Comparison of ENCODE assay signal across 17 cellular contexts in genomic region chr19:46927106-46927505, GRCh38.
A peak's percentile ranks its signal among the peaks of the same experiment; 100 is the strongest.
DNase-seq lines count a peak whose midpoint lies in the region; ATAC-seq and TF ChIP-seq lines count a peak whose summit lies in the region.
"Had no signal": no experiment of that assay in that cellular context is flagged by ENCODE, and none has a peak within 500 bp of the region (broad histone marks: within the 10 kb centered on the region; RNA-seq: fewer than 3 reads in every experiment).

No MANE protein-coding gene starts in this region.

- H3K27ac ChIP-seq in right cardiac atrium (ENCODE audit: low read length) (peak overlapping the region; percentile 48), right atrium auricular region (peak overlapping the region in 1 of 2 donors; percentile 87), breast epithelium (peak overlapping the region; percentile 76 to 86), mesodermal cell (ENCODE audit: low read depth, low read length, severe bottlenecking) (peak overlapping the region; percentile 67), vagina (peak overlapping the region; percentile 31)
- H3K27ac ChIP-seq: brain microvascular endothelial cell, GM23248 had no signal

- peaks cover 27% of the 10 kb centered on the region for H3K4me1 ChIP-seq in right cardiac atrium (ENCODE audit: control insufficient read depth, insufficient read depth, low read length)
- H3K4me1 ChIP-seq in right atrium auricular region = peaks cover 0 to 70% of the 10 kb centered on the region in 2 donors
- H3K4me1 ChIP-seq in breast epithelium = peaks cover 4 to 29% of the 10 kb centered on the region in 2 donors
- peaks cover 47% of the 10 kb centered on the region for H3K4me1 ChIP-seq in mesodermal cell (ENCODE audit: control insufficient read depth, insufficient read depth, low read length, poor library complexity, severe bottlenecking)
- peaks cover 64% of the 10 kb centered on the region for H3K4me1 ChIP-seq in vagina
- peaks cover 34% of the 10 kb centered on the region for H3K4me1 ChIP-seq in mucosa of descending colon (ENCODE audit: low read depth)

- intact Hi-C loops in right cardiac atrium (cut with DNase I) = loop anchor here in 2 of 4 donors (10.0 kb wide), 2 partner anchors 58 to 62 kb away; partner anchors contain the start of gene ARHGAP35 (in 1 of the 2)
- intact Hi-C loops in breast epithelium (cut with DNase I; ENCODE audit: low total_unique reads) = no loop called here
- intact Hi-C loops in vagina (cut with DNase I) = loop anchor here (10.0 kb wide), 1 partner anchor 48 kb away; no protein-coding TSS in a partner anchor
- intact Hi-C loops in mucosa of descending colon (cut with DNase I, micrococcal nuclease) = no loop called here

- 57% methylated on average over 6 of the region's 6 CpGs for WGBS in right cardiac atrium
- 96% methylated on average over 6 of the region's 6 CpGs for WGBS in mesodermal cell (ENCODE audit: insufficient coverage in 2 of 2), 2 experiments

- H3K4me3 ChIP-seq in right cardiac atrium (ENCODE audit: low read length) (no peak overlapping the region), right atrium auricular region (no peak overlapping the region), breast epithelium (no peak overlapping the region), mesodermal cell (ENCODE audit: extremely low read depth, insufficient read depth, low read length, poor library complexity, severe bottlenecking) (no peak overlapping the region), vagina (no peak overlapping the region), mucosa of descending colon (no peak overlapping the region)
- H3K4me3 ChIP-seq: GM23248 had no signal

- H3K27me3 ChIP-seq in right cardiac atrium (ENCODE audit: control insufficient read depth, insufficient read depth) (no peaks in the 10 kb centered on the region), right atrium auricular region (no peaks in the 10 kb centered on the region), breast epithelium (no peaks in the 10 kb centered on the region), vagina (no peaks in the 10 kb centered on the region)
- H3K27me3 ChIP-seq: brain microvascular endothelial cell had no signal

- H3K36me3 ChIP-seq in right atrium auricular region = peaks cover 8% of the 10 kb centered on the region
- no peaks in the 10 kb centered on the region for H3K36me3 ChIP-seq in breast epithelium
- peaks cover 22% of the 10 kb centered on the region for H3K36me3 ChIP-seq in mesodermal cell (ENCODE audit: control insufficient read depth, insufficient read depth, low read length)
- peaks cover 0 to 5% of the 10 kb centered on the region in 2 donors for H3K36me3 ChIP-seq in vagina
- H3K36me3 ChIP-seq in mucosa of descending colon (ENCODE audit: low read depth) = no peaks in the 10 kb centered on the region

- H3K9me3 ChIP-seq in right cardiac atrium (ENCODE audit: control insufficient read depth, low read length) (no peaks in the 10 kb centered on the region), right atrium auricular region (no peaks in the 10 kb centered on the region), breast epithelium (no peaks in the 10 kb centered on the region), mesodermal cell (ENCODE audit: control insufficient read depth, low read length) (no peaks in the 10 kb centered on the region), vagina (no peaks in the 10 kb centered on the region), mucosa of descending colon (no peaks in the 10 kb centered on the region)

- ATAC-seq in right cardiac atrium (no peak), GM21367 (IDR thresholded peaks at IDR 0.05; ENCODE audit: unreplicated experiment) (no peak), mucosa of descending colon (no peak)
- ATAC-seq: naive thymus-derived CD8-positive, alpha-beta T cell had no signal

- TF ChIP-seq POLR2A in breast epithelium (IDR thresholded peaks at IDR 0.05) = no peak
- no peak for TF ChIP-seq POLR2A in vagina (IDR thresholded peaks at IDR 0.05)

- no peak for DNase-seq in right cardiac atrium
- no peak for DNase-seq in right atrium auricular region (ENCODE audit: low spot score)
- no peak for DNase-seq in breast epithelium (ENCODE audit: low spot score in 2 of 2)
- no peak for DNase-seq in vagina (ENCODE audit: extremely low spot score in 2 of 2)
- no peak for DNase-seq in NCI-H345 treated with DMSO at 0.1 percent for 48 hours (lab: John Stamatoyannopoulos, UW; ENCODE audit: unreplicated experiment)
- DNase-seq in mucosa of descending colon = no peak
- DNase-seq: activated CD4-positive, CD25-positive, alpha-beta regulatory T cell; activated T-cell treated with anti-CD3 and anti-CD28 coated beads, Interleukin-2, amount 50 U/mL, for 24 hours; brain microvascular endothelial cell; DND-41; GM23248; islet precursor cell; naive thymus-derived CD8-positive, alpha-beta T cell; NCI-H1105; SIG-M5 had no signal

- TF ChIP-seq CTCF in right atrium auricular region (IDR thresholded peaks at IDR 0.05) (no peak), breast epithelium (IDR thresholded peaks at IDR 0.05) (no peak), vagina (IDR thresholded peaks at IDR 0.05) (no peak), mucosa of descending colon (IDR thresholded peaks at IDR 0.05) (no peak)
